ENCODE assay signal across 15 cellular contexts in the genomic region with DNA sequence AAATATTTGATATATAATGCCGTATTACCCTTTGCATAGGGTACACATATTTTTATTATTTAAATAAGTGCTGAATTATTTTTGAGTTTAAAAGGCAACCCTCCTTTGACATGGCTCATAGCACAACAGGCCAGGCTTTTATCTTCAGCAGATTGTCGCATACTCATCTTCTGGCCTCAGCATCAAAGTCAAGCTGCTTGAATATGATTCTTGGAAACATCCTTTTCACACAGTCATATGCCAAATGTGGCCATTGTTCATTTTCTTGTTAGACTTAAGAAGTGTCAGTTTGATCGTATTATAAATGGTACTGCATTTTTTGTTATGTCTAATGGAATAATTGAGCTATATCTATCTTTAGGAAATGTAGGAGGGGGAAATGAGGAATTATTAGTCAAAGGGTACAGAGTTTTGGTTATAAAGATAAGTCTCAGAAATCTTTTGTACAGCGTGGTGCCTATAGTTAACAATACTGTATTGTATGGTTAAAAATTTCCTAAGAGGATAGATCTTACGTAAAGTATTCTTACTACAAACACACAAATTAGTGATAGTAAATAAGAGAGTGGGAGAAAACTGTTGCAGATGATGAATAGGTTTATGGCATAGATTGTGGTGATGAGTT.
"Had no signal": no experiment of that assay in that cellular context is flagged by ENCODE, and none has a peak within 500 bp of the region (broad histone marks: within the 10 kb centered on the region; RNA-seq: fewer than 3 reads in every experiment).

No MANE protein-coding gene starts in this region.

- H3K9me3 Mint-ChIP-seq: naive thymus-derived CD8-positive, alpha-beta T cell; stimulated activated memory B cell treated with anti-CD40 and anti-IgM and Interleukin-4, amounts not matched to agents 10 μg/mL and 1 μg/mL and 100 μg/mL, for 72 hours had no signal

- H3K27me3 ChIP-seq: gastrocnemius medialis, heart right ventricle, left lung, spleen had no signal

- ATAC-seq: gastrocnemius medialis; heart right ventricle; left lung; mucosa of descending colon; naive thymus-derived CD8-positive, alpha-beta T cell; sciatic nerve; stimulated activated memory B cell treated with anti-CD40 and anti-IgM and Interleukin-4, amounts not matched to agents 10 μg/mL and 1 μg/mL and 100 μg/mL, for 72 hours had no signal

- H3K9me3 ChIP-seq: gastrocnemius medialis, left lung, mucosa of descending colon, spleen had no signal

- H3K27ac Mint-ChIP-seq: activated CD4-positive, alpha-beta T cell treated with anti-CD3 and anti-CD28 coated beads, Interleukin-2, amount 10 ng/mL, durations not matched to agents 7 days and 5 days; stimulated activated memory B cell treated with anti-CD40 and anti-IgM and Interleukin-4, amounts not matched to agents 10 μg/mL and 1 μg/mL and 100 μg/mL, for 72 hours had no signal

- H3K36me3 ChIP-seq: gastrocnemius medialis, heart right ventricle, left lung, spleen, WERI-Rb-1 had no signal

- H3K27me3 Mint-ChIP-seq: activated CD4-positive, alpha-beta T cell treated with anti-CD3 and anti-CD28 coated beads, Interleukin-2, amount 10 ng/mL, durations not matched to agents 7 days and 5 days; naive thymus-derived CD8-positive, alpha-beta T cell; stimulated activated memory B cell treated with anti-CD40 and anti-IgM and Interleukin-4, amounts not matched to agents 10 μg/mL and 1 μg/mL and 100 μg/mL, for 72 hours had no signal

- H3K4me3 ChIP-seq: gastrocnemius medialis, heart right ventricle, left lung, mucosa of descending colon, spleen had no signal

- DNase-seq: activated CD4-positive, alpha-beta T cell treated with anti-CD3 and anti-CD28 coated beads, Interleukin-2, amount 10 ng/mL, durations not matched to agents 7 days and 5 days; cortex of kidney; effector CD8-positive, alpha-beta T cell; gastrocnemius medialis; heart right ventricle; left lung; mucosa of descending colon; naive thymus-derived CD8-positive, alpha-beta T cell; spleen; stimulated activated CD4-positive, alpha-beta T cell treated with anti-CD3 and anti-CD28 coated beads, Interleukin-1b, Interleukin-23, amount 100 ng/mL, for 48 hours; T-helper 9 cell; trophoblast cell; WERI-Rb-1 had no signal

- H3K4me3 Mint-ChIP-seq: activated CD4-positive, alpha-beta T cell treated with anti-CD3 and anti-CD28 coated beads, Interleukin-2, amount 10 ng/mL, durations not matched to agents 7 days and 5 days; naive thymus-derived CD8-positive, alpha-beta T cell; stimulated activated memory B cell treated with anti-CD40 and anti-IgM and Interleukin-4, amounts not matched to agents 10 μg/mL and 1 μg/mL and 100 μg/mL, for 72 hours had no signal

- H3K4me1 ChIP-seq: gastrocnemius medialis, heart right ventricle, left lung had no signal

- H3K36me3 Mint-ChIP-seq: stimulated activated memory B cell treated with anti-CD40 and anti-IgM and Interleukin-4, amounts not matched to agents 10 μg/mL and 1 μg/mL and 100 μg/mL, for 72 hours had no signal

- H3K27ac ChIP-seq: gastrocnemius medialis, heart right ventricle, left lung, spleen, WERI-Rb-1 had no signal
